In the genomic region with DNA sequence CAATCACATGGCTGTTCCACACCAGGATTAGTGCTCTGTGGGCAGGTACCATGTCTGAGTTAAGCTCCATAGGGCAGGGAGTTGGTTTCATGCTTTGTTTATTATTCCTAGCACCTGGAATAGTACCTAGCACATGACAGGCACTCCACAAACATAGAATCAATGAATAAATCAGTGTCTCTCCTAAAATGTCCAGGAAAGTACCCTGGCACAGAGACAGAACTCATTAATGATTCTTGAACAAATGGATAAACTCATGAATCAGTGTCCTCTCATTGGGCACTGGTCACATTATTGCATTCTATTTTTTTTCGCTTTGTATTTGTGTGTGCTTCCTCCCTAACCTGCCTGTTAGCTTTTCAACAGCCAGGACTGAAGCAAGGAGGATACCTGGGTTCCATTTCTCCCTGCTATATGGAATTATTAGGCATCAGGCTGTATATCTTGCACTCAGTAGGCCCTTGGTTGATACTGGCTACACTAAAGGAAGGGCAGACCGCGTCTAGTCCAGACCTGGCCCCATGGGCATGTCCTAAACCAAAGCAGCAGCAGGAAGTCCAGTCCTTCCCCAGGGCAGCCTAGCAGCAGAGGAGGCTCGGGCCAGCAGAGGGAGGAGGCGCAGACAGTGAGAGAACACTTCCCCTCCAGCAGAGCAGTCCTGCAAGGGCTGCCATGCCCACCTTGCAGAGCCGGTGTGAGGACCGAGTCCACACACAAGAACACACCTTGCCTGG, we compare ENCODE assay signal across 9 cellular contexts. TPM values are rescaled to one million over a fixed set of nuclear protein-coding genes. Genes with fewer than 3 reads are reported as not detected.
DNase-seq lines count a peak whose midpoint lies in the region; ATAC-seq and TF ChIP-seq lines count a peak whose summit lies in the region.
"Had no signal": no experiment of that assay in that cellular context is flagged by ENCODE, and none has a peak within 500 bp of the region (broad histone marks: within the 10 kb centered on the region; RNA-seq: fewer than 3 reads in every experiment).

No MANE protein-coding gene starts in this region.

- H3K27ac ChIP-seq in GM23248, result no peak overlapping the region
- peak overlapping the region in 3 of 4 donors; percentile 68 to 99 (median 94) for H3K27ac ChIP-seq in gastroesophageal sphincter

- CTCF ChIA-PET in activated CD8-positive, alpha-beta T cell treated with anti-CD3 and anti-CD28 coated beads for 36 hours (lab: Charles Lee), result interaction anchor here (0.9 to 19.8 kb wide), 15 partner anchors 9 to 86 kb away, joined by 3 to 624 read pairs (median 8); partner anchors contain the start of gene HDAC7

- H3K27ac Mint-ChIP-seq in activated CD8-positive, alpha-beta T cell treated with anti-CD3 and anti-CD28 coated beads for 36 hours, result peak overlapping the region; percentile 98

- H3K9me2 ChIP-seq in GM23248 (ENCODE audit: insufficient read depth), result no peaks in the 10 kb centered on the region

- H4K20me1 ChIP-seq in GM23248 (ENCODE audit: insufficient read depth), result peaks cover 12% of the 10 kb centered on the region; the same call in 1 of the 2 replicates

- peaks cover 97% of the 10 kb centered on the region for H3K79me2 ChIP-seq in GM23248 (ENCODE audit: insufficient read depth)

- H3K9me3 Mint-ChIP-seq in activated CD8-positive, alpha-beta T cell treated with anti-CD3 and anti-CD28 coated beads for 36 hours, result no peaks in the 10 kb centered on the region

- 51 to 52% methylated on average over 7 of the region's 7 CpGs for WGBS in GM23248 (ENCODE audit: low coverage in 1 of 2, low lambda C conversion rate in 2 of 2, missing lambda C conversion rate in 2 of 2), 2 experiments
- WGBS in gastroesophageal sphincter (ENCODE audit: low coverage in 1 of 2), 2 donors, result 63 to 71% methylated on average over 1 to 3 of the region's 7 CpGs

- no peak for TF ChIP-seq POLR2A in gastroesophageal sphincter (IDR thresholded peaks at IDR 0.05)

- H3K36me3 ChIP-seq in GM23248 (ENCODE audit: low read depth) (peaks cover 7% of the 10 kb centered on the region; the same call in 1 of the 2 replicates), gastroesophageal sphincter (peaks cover 0 to 32% of the 10 kb centered on the region in 2 donors)
- H3K36me3 ChIP-seq: colonic mucosa had no signal

- no peaks in the 10 kb centered on the region for H3K27me3 ChIP-seq in GM23248 (replicated peaks; ENCODE audit: insufficient read depth)
- no peaks in the 10 kb centered on the region for H3K27me3 ChIP-seq in gastroesophageal sphincter
- H3K27me3 ChIP-seq: colonic mucosa had no signal

- H3K9me3 ChIP-seq in GM23248 (ENCODE audit: low read depth) (no peaks in the 10 kb centered on the region), gastroesophageal sphincter (no peaks in the 10 kb centered on the region)
- H3K9me3 ChIP-seq: colonic mucosa had no signal

- DNase-seq in GM23248 (peak; percentile 55), sciatic nerve (ENCODE audit: low spot score) (peak; percentile 69), iPS-NIHi7 (ENCODE audit: extremely low spot score) (no peak), HT-29 (ENCODE audit: low spot score) (no peak)
- no peak for DNase-seq in activated CD8-positive, alpha-beta T cell treated with anti-CD3 and anti-CD28 coated beads for 36 hours
- DNase-seq: colonic mucosa had no signal

- intact Hi-C loops in activated CD8-positive, alpha-beta T cell treated with anti-CD3 and anti-CD28 coated beads for 36 hours (cut with micrococcal nuclease), result loop anchor here (5.0 kb wide), 1 partner anchor 36 kb away; no protein-coding TSS in a partner anchor
- intact Hi-C loops in sciatic nerve (cut with DNase I), result no loop called here

- H3K4me2 ChIP-seq in GM23248 (ENCODE audit: unreplicated experiment), result no peak overlapping the region

- in situ Hi-C loops in GM23248 (cut with MboI), result no loop called here

- POLR2A ChIA-PET in activated CD8-positive, alpha-beta T cell treated with anti-CD3 and anti-CD28 coated beads for 36 hours (lab: Charles Lee), result interaction anchor here (0.8 to 37.9 kb wide), 15 partner anchors 9 to 170 kb away, joined by 3 to 904 read pairs (median 4); partner anchors contain the start of gene HDAC7

- no peak overlapping the region for H2AFZ ChIP-seq in GM23248

- H3K4me3 ChIP-seq in GM23248 (no peak overlapping the region), gastroesophageal sphincter (no peak overlapping the region)
- H3K4me3 ChIP-seq: colonic mucosa had no signal

- H3K27me3 Mint-ChIP-seq in activated CD8-positive, alpha-beta T cell treated with anti-CD3 and anti-CD28 coated beads for 36 hours, result no peaks in the 10 kb centered on the region

- no peak for TF ChIP-seq EP300 in gastroesophageal sphincter (IDR thresholded peaks at IDR 0.05)

- peaks cover 23% of the 10 kb centered on the region for H3K4me1 ChIP-seq in GM23248 (ENCODE audit: insufficient read depth)
- peaks cover 27 to 92% (median 82%) of the 10 kb centered on the region in 3 donors for H3K4me1 ChIP-seq in gastroesophageal sphincter

- H3K36me3 Mint-ChIP-seq in activated CD8-positive, alpha-beta T cell treated with anti-CD3 and anti-CD28 coated beads for 36 hours (ENCODE audit: low read depth), result peaks cover 76% of the 10 kb centered on the region

- no peak for ATAC-seq in activated CD8-positive, alpha-beta T cell treated with anti-CD3 and anti-CD28 coated beads for 36 hours
- ATAC-seq in gastroesophageal sphincter (no peak), sciatic nerve (peak; percentile 37), HG03457 (IDR thresholded peaks at IDR 0.05; ENCODE audit: unreplicated experiment) (no peak), HG03095 (IDR thresholded peaks at IDR 0.05; ENCODE audit: unreplicated experiment) (no peak)

- no peaks in the 10 kb centered on the region; the same call in 1 of the 2 replicates for H3F3A ChIP-seq in GM23248 (ENCODE audit: insufficient read depth)

- no peak for TF ChIP-seq CTCF in activated CD8-positive, alpha-beta T cell treated with anti-CD3 and anti-CD28 coated beads for 36 hours (IDR thresholded peaks at IDR 0.05)
- peak in 3 of 4 experiments; percentile 34 to 49 (median 42) for TF ChIP-seq CTCF in gastroesophageal sphincter (IDR thresholded peaks at IDR 0.05)

- H3K9ac ChIP-seq in GM23248, result peak overlapping the region; percentile 8

- peaks cover 80% of the 10 kb centered on the region for H3K4me1 Mint-ChIP-seq in activated CD8-positive, alpha-beta T cell treated with anti-CD3 and anti-CD28 coated beads for 36 hours (ENCODE audit: low read depth)

- no peak overlapping the region for H3K4me3 Mint-ChIP-seq in activated CD8-positive, alpha-beta T cell treated with anti-CD3 and anti-CD28 coated beads for 36 hours

RNA-seq across cellular contexts. Expression of gene HDAC7, which starts 18.4 kb away (rescaled TPM):
- total RNA-seq in GM23248 (2014; rRNA removed; shearing (Covaris generic)), result 62.9 and 72.3 TPM in 2 replicates
- polyA plus RNA-seq in GM23248 (2016; fragmentation: Nextera tagmentation; extraction: Ambion mirVana), result 45.3 and 46.2 TPM in 2 replicates
- 100 to 1,000 TPM; 373 to 382 TPM for total RNA-seq in activated CD8-positive, alpha-beta T cell treated with anti-CD3 and anti-CD28 coated beads for 36 hours
- total RNA-seq in gastroesophageal sphincter, result 10 to 100 TPM; 55.9 to 96.5 (median 59.4) TPM
- total RNA-seq in sciatic nerve, result 152 TPM
- total RNA-seq in HT-29 (2014; rRNA removed; shearing (Covaris generic)), result 51.7 and 55.6 TPM in 2 replicates

RNA-seq across cellular contexts. Expression of gene SLC48A1, which starts 28.3 kb away (rescaled TPM):
- 16.4 and 20.9 TPM in 2 replicates for total RNA-seq in GM23248 (2014; rRNA removed; shearing (Covaris generic))
- polyA plus RNA-seq in GM23248 (2016; fragmentation: Nextera tagmentation; extraction: Ambion mirVana), result 19.1 and 21.8 TPM in 2 replicates
- total RNA-seq in activated CD8-positive, alpha-beta T cell treated with anti-CD3 and anti-CD28 coated beads for 36 hours, result 10 to 100 TPM in 1 of 2 experiments, 1 to 10 TPM in 1; 8.8 to 10.2 TPM
- 10 to 100 TPM; 40.7 to 66.8 (median 53.3) TPM for total RNA-seq in gastroesophageal sphincter
- total RNA-seq in sciatic nerve, result 47.9 TPM
- 31.1 and 35.7 TPM in 2 replicates for total RNA-seq in HT-29 (2014; rRNA removed; shearing (Covaris generic))

RNA-seq across cellular contexts. Expression of gene RAPGEF3, which starts 42.7 kb away (rescaled TPM):
- 1.3 and 3.7 TPM in 2 replicates for total RNA-seq in GM23248 (2014; rRNA removed; shearing (Covaris generic))
- polyA plus RNA-seq in GM23248 (2016; fragmentation: Nextera tagmentation; extraction: Ambion mirVana), result 1.1 and 1.4 TPM in 2 replicates
- total RNA-seq in activated CD8-positive, alpha-beta T cell treated with anti-CD3 and anti-CD28 coated beads for 36 hours, result under 1 TPM; 0.56 to 0.58 TPM
- total RNA-seq in gastroesophageal sphincter, result 10 to 100 TPM; 19.3 to 56.8 (median 25.5) TPM
- 73.4 TPM for total RNA-seq in sciatic nerve
- 38.2 and 44.1 TPM in 2 replicates for total RNA-seq in HT-29 (2014; rRNA removed; shearing (Covaris generic))

Comparison
In these comparisons a context has a peak if more than half of its experiments do, and no peak if none do; other contexts are left out.
1. DNase-seq: peak in GM23248 (single experiment) and sciatic nerve (single experiment); none in activated CD8-positive, alpha-beta T cell treated with anti-CD3 and anti-CD28 coated beads for 36 hours (single experiment), iPS-NIHi7 (single experiment) and HT-29 (single experiment).